15 cellular contexts compared by ENCODE assay signal in genomic region chr1:22239378-22239777, GRCh38.
"Had no signal": no experiment of that assay in that cellular context is flagged by ENCODE, and none has a peak within 500 bp of the region (broad histone marks: within the 10 kb centered on the region; RNA-seq: fewer than 3 reads in every experiment).

No MANE protein-coding gene starts in this region.

- DNase-seq: activated CD4-positive, alpha-beta memory T cell treated with anti-CD3 and anti-CD28 coated beads for 36 hours; activated effector memory CD4-positive, alpha-beta T cell treated with anti-CD3 and anti-CD28 coated beads, Interleukin-2, amount 50 U/mL, for 16 hours; activated naive CD8-positive, alpha-beta T cell treated with anti-CD3 and anti-CD28 coated beads for 36 hours; activated T-cell treated with anti-CD3 and anti-CD28 coated beads, Interleukin-2, amount 50 U/mL, for 4 hours; brain microvascular endothelial cell; cerebellar nuclear complex; dermis blood vessel endothelial cell; endodermal cell; erythroblast; glutamatergic neuron; nephron progenitor cell; retina; T-helper 1 cell; trophoblast cell had no signal

- H3K27ac ChIP-seq: brain microvascular endothelial cell, VCaP had no signal

- ATAC-seq: activated T-cell treated with anti-CD3 and anti-CD28 coated beads, Interleukin-2, amount 50 U/mL, for 4 hours had no signal

- H3K36me3 ChIP-seq: brain microvascular endothelial cell had no signal
